Comparison of ENCODE assay signal across 1 cellular context in the genomic region with DNA sequence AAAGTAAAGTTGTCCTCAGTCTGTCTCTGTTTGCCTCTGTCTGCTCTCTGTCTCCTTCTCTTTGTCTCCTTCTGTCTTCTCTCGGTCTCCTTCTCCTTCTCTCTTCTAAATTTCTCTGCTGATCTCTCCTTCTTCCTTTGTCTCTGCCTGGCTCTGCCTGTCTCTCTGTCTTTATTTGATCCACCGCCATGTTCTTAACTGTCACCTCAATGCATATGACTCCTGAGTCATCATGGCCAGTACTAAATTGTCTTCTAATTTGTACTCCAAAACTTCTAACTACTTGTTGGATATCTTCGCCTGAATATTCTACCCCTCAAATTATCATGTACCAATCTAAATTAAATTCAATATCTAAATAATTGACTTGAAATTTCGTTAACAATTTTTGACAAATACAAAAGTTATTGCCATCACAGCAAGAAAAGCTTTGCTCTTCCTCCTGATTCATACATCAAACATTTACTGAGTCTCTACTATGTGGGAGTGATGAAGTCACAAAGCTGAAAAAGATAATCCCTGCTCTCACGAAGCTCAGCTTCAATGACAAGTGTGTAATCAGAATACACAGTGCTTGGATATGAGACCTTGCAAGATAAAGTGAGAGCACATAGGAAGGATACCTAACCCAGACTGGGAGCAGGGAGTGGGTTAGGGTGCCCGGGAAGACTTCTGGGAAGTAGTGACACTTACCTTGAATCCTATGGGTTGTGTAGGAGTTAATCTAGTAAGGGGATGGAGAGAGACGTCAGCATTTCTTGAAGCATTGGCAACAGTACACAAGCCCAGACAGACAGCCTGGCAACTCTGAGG.
TF ChIP-seq lines count a peak whose summit lies in the region.

No MANE protein-coding gene starts in this region.

TF ChIP-seq in HepG2, 621 proteins besides CTCF, POLR2A, EP300 and RAD21 (continued from another document):
- TF ChIP-seq HNF1B (CRISPR knock-in tag; IDR thresholded peaks at IDR 0.05): no peak
